Comparison of ENCODE assay signal across 27 cellular contexts in genomic region chr12:121837680-121838079, GRCh38. TPM values are rescaled to one million over a fixed set of nuclear protein-coding genes. Genes with fewer than 3 reads are reported as not detected.
DNase-seq lines count a peak whose midpoint lies in the region; ATAC-seq and TF ChIP-seq lines count a peak whose summit lies in the region.
"Had no signal": no experiment of that assay in that cellular context is flagged by ENCODE, and none has a peak within 500 bp of the region (broad histone marks: within the 10 kb centered on the region; RNA-seq: fewer than 3 reads in every experiment).

No MANE protein-coding gene starts in this region.

- POLR2A ChIA-PET in WTC11 (lab: Charles Lee): no interaction called here

- DNase-seq in natural killer cell: no peak
- DNase-seq in natural killer cell treated with Interleukin-12 subunit alpha and Interleukin-12 subunit beta and Interleukin-15 and Interleukin-18, amount 100 ng/mL, for 72 hours (ENCODE audit: low spot score): no peak
- no peak for DNase-seq in WTC11 (ENCODE audit: low spot score)
- peak; percentile 13 for DNase-seq in fibroblast of pulmonary artery (ENCODE audit: low read depth)
- DNase-seq in stromal cell of bone marrow (ENCODE audit: low read depth): peak; percentile 3
- DNase-seq in GOT3 (lab: John Stamatoyannopoulos, UW): no peak
- no peak for DNase-seq in iPS-NIHi7 (ENCODE audit: extremely low spot score)
- DNase-seq: activated effector memory CD4-positive, alpha-beta T cell treated with anti-CD3 and anti-CD28 coated beads, Interleukin-2, amount 50 U/mL, for 16 hours; activated naive CD8-positive, alpha-beta T cell treated with anti-CD3 and anti-CD28 coated beads, Interleukin-2, amount 50 U/mL, for 24 hours; activated T-cell treated with anti-CD3 and anti-CD28 coated beads, Interleukin-2, amount 50 U/mL, for 24 hours; CD4-positive, alpha-beta T cell; central memory CD4-positive, alpha-beta T cell; NCI-H146; NCI-H446 treated with DMSO at 0.1 percent for 48 hours; NCI-H82; OCI-M1; sigmoid colon; SK-N-SH; stimulated activated CD4-positive, alpha-beta T cell treated with anti-CD3 and anti-CD28 coated beads, Interleukin-12 subunit alpha, Interleukin-12 subunit beta, amount 100 ng/mL, for 4 hours; stimulated activated CD4-positive, alpha-beta T cell treated with anti-CD3 and anti-CD28 coated beads, Interleukin-2, amount 100 ng/mL, for 48 hours; stomach; tibial artery had no signal

- H3K4me3 Mint-ChIP-seq in natural killer cell: peak overlapping the region; percentile 9
- no peak overlapping the region for H3K4me3 Mint-ChIP-seq in natural killer cell treated with Interleukin-12 subunit alpha and Interleukin-12 subunit beta and Interleukin-15 and Interleukin-18, amount 100 ng/mL, for 72 hours
- H3K4me3 Mint-ChIP-seq in WTC11: no peak overlapping the region
- H3K4me3 Mint-ChIP-seq: activated naive CD8-positive, alpha-beta T cell treated with anti-CD3 and anti-CD28 coated beads, Interleukin-2, amount 50 U/mL, for 24 hours; activated T-cell treated with anti-CD3 and anti-CD28 coated beads, Interleukin-2, amount 50 U/mL, for 24 hours; T-helper 1 cell treated with Interleukin-12 subunit alpha and Interleukin-12 subunit beta and Interleukin-4 antibody, amounts not matched to agents 30 μg/mL and 1 μg/mL, for 36 hours had no signal

- intact Hi-C loops in natural killer cell (cut with micrococcal nuclease): no loop called here

- H3K36me3 Mint-ChIP-seq in natural killer cell (no peaks in the 10 kb centered on the region), WTC11 (no peaks in the 10 kb centered on the region; the same call in 1 of the 2 replicates)
- H3K36me3 Mint-ChIP-seq in natural killer cell treated with Interleukin-12 subunit alpha and Interleukin-12 subunit beta and Interleukin-15 and Interleukin-18, amount 100 ng/mL, for 72 hours: no peaks in the 10 kb centered on the region

- TF ChIP-seq CTCF in natural killer cell (IDR thresholded peaks at IDR 0.05) (no peak), WTC11 (IDR thresholded peaks at IDR 0.05) (no peak), fibroblast of pulmonary artery (IDR thresholded peaks at IDR 0.05; ENCODE audit: low read length, missing control alignments) (peak; percentile 1)

- CTCF ChIA-PET in WTC11 (lab: Charles Lee): interaction anchor here (0.6 to 5.7 kb wide), 12 partner anchors 10 to 298 kb away, joined by 3 to 73 read pairs (median 4); partner anchors contain the start of genes CFAP251 and RHOF

- H3K4me1 Mint-ChIP-seq in natural killer cell: peaks cover 12 to 19% of the 10 kb centered on the region in 2 donors
- peaks cover 0 to 16% of the 10 kb centered on the region in 2 donors for H3K4me1 Mint-ChIP-seq in natural killer cell treated with Interleukin-12 subunit alpha and Interleukin-12 subunit beta and Interleukin-15 and Interleukin-18, amount 100 ng/mL, for 72 hours (ENCODE audit: low read depth in 2 of 2)
- peaks cover 8% of the 10 kb centered on the region for H3K4me1 Mint-ChIP-seq in WTC11

- H3K27ac Mint-ChIP-seq in natural killer cell (no peak overlapping the region), WTC11 (no peak overlapping the region)
- no peak overlapping the region for H3K27ac Mint-ChIP-seq in natural killer cell treated with Interleukin-12 subunit alpha and Interleukin-12 subunit beta and Interleukin-15 and Interleukin-18, amount 100 ng/mL, for 72 hours
- H3K27ac Mint-ChIP-seq: activated naive CD8-positive, alpha-beta T cell treated with anti-CD3 and anti-CD28 coated beads, Interleukin-2, amount 50 U/mL, for 24 hours; activated T-cell treated with anti-CD3 and anti-CD28 coated beads, Interleukin-2, amount 50 U/mL, for 24 hours; CD4-positive, alpha-beta T cell; IgD-negative memory B cell; T-helper 1 cell treated with Interleukin-12 subunit alpha and Interleukin-12 subunit beta and Interleukin-4 antibody, amounts not matched to agents 30 μg/mL and 1 μg/mL, for 36 hours had no signal

- H3K27me3 Mint-ChIP-seq in natural killer cell (ENCODE audit: low read depth in 2 of 2) (no peaks in the 10 kb centered on the region), WTC11 (ENCODE audit: low read depth) (peaks cover 16% of the 10 kb centered on the region)
- H3K27me3 Mint-ChIP-seq in natural killer cell treated with Interleukin-12 subunit alpha and Interleukin-12 subunit beta and Interleukin-15 and Interleukin-18, amount 100 ng/mL, for 72 hours: no peaks in the 10 kb centered on the region
- H3K27me3 Mint-ChIP-seq: activated naive CD8-positive, alpha-beta T cell treated with anti-CD3 and anti-CD28 coated beads, Interleukin-2, amount 50 U/mL, for 24 hours; activated T-cell treated with anti-CD3 and anti-CD28 coated beads, Interleukin-2, amount 50 U/mL, for 24 hours; CD4-positive, alpha-beta T cell; IgD-negative memory B cell had no signal

- ATAC-seq in natural killer cell (no peak), WTC11 (no peak), GM18502 (IDR thresholded peaks at IDR 0.05; ENCODE audit: poor library complexity, unreplicated experiment) (no peak)
- ATAC-seq in natural killer cell treated with Interleukin-12 subunit alpha and Interleukin-12 subunit beta and Interleukin-15 and Interleukin-18, amount 100 ng/mL, for 72 hours: no peak
- ATAC-seq: activated naive CD8-positive, alpha-beta T cell treated with anti-CD3 and anti-CD28 coated beads, Interleukin-2, amount 50 U/mL, for 24 hours had no signal

- H3K4me3 ChIP-seq in fibroblast of pulmonary artery (replicated peaks; ENCODE audit: low read depth, low read length): no peak overlapping the region
- H3K4me3 ChIP-seq: prostate gland, sigmoid colon, stomach, tibial artery had no signal

- no peaks in the 10 kb centered on the region for H3K9me3 Mint-ChIP-seq in natural killer cell
- no peaks in the 10 kb centered on the region for H3K9me3 Mint-ChIP-seq in natural killer cell treated with Interleukin-12 subunit alpha and Interleukin-12 subunit beta and Interleukin-15 and Interleukin-18, amount 100 ng/mL, for 72 hours
- no peaks in the 10 kb centered on the region for H3K9me3 Mint-ChIP-seq in WTC11
- H3K9me3 Mint-ChIP-seq: activated naive CD8-positive, alpha-beta T cell treated with anti-CD3 and anti-CD28 coated beads, Interleukin-2, amount 50 U/mL, for 24 hours; activated T-cell treated with anti-CD3 and anti-CD28 coated beads, Interleukin-2, amount 50 U/mL, for 24 hours; CD4-positive, alpha-beta T cell; IgD-negative memory B cell; T-helper 1 cell treated with Interleukin-12 subunit alpha and Interleukin-12 subunit beta and Interleukin-4 antibody, amounts not matched to agents 30 μg/mL and 1 μg/mL, for 36 hours had no signal

TF ChIP-seq in WTC11, 78 proteins besides CTCF, POLR2A, EP300 and RAD21:
- peak; percentile 52; the same call in 1 of the 2 replicates for TF ChIP-seq ZNF121 (CRISPR knock-in tag; IDR thresholded peaks at IDR 0.05)
- TF ChIP-seq ZMAT4 (CRISPR knock-in tag; IDR thresholded peaks at IDR 0.05): no peak

RNA-seq across cellular contexts. Expression of gene HPD, which starts 21.0 kb away (rescaled TPM):
- total RNA-seq in natural killer cell (not detected), WTC11 (2021) (0.39 to 0.48 TPM (median 0.44 TPM) in 3 replicates)
- not detected for total RNA-seq in natural killer cell treated with Interleukin-12 subunit alpha and Interleukin-12 subunit beta and Interleukin-15 and Interleukin-18, amount 100 ng/mL, for 72 hours
- total RNA-seq: CD4-positive, alpha-beta T cell; Daoy had no signal

RNA-seq across cellular contexts. Expression of gene SETD1B, which starts 33.9 kb away (rescaled TPM):
- total RNA-seq in natural killer cell (10 to 100 TPM; 55.1 to 57.5 (median 56.2) TPM), WTC11 (2021) (18.0 to 19.5 TPM (median 18.4 TPM) in 3 replicates)
- total RNA-seq in natural killer cell treated with Interleukin-12 subunit alpha and Interleukin-12 subunit beta and Interleukin-15 and Interleukin-18, amount 100 ng/mL, for 72 hours: 10 to 100 TPM; 27.1 to 40.8 TPM

RNA-seq across cellular contexts. Expression of gene RHOF, which starts 44.2 kb away (rescaled TPM):
- total RNA-seq in natural killer cell: 100 to 1,000 TPM; 146 to 201 (median 177) TPM
- total RNA-seq in natural killer cell treated with Interleukin-12 subunit alpha and Interleukin-12 subunit beta and Interleukin-15 and Interleukin-18, amount 100 ng/mL, for 72 hours: 10 to 100 TPM; 76.1 to 78.0 TPM
- 35.8 to 45.3 TPM (median 36.2 TPM) in 3 replicates for total RNA-seq in WTC11 (2021)

RNA-seq across cellular contexts. Expression of gene PSMD9, which starts 50.9 kb away (rescaled TPM):
- total RNA-seq in natural killer cell: 10 to 100 TPM; 32.0 to 47.6 (median 47.2) TPM
- total RNA-seq in natural killer cell treated with Interleukin-12 subunit alpha and Interleukin-12 subunit beta and Interleukin-15 and Interleukin-18, amount 100 ng/mL, for 72 hours: 10 to 100 TPM; 56.0 to 61.3 TPM
- total RNA-seq in WTC11 (2021): 35.3 to 36.4 TPM (median 36.2 TPM) in 3 replicates

Comparison
In these comparisons a context has a peak if more than half of its experiments do, and no peak if none do; other contexts are left out.
1. DNase-seq: peak in fibroblast of pulmonary artery (single experiment) and stromal cell of bone marrow (single experiment); none in natural killer cell (single experiment), natural killer cell treated with Interleukin-12 subunit alpha and Interleukin-12 subunit beta and Interleukin-15 and Interleukin-18, amount 100 ng/mL, for 72 hours (single experiment), WTC11 (single experiment), GOT3 (single experiment) and iPS-NIHi7 (single experiment).